In the genomic region with DNA sequence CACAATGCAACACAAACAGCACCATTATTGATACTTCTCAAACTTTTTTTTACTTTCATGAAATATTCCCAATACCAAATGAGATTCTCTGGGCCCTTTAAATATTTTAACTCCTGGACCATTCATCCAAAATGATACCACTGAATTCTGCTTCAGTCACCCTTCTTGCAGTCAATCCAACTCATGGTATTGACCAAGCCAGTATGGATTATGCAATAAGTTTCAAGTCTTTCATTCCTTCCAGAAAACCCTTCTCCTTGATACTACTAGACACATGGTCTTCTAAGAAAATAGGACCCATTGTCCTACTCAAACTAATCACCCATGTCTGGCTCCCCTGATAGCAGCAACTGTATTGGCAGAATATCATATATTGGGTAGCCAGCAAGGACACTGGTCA, we compare ENCODE assay signal across 12 cellular contexts.
"Had no signal": no experiment of that assay in that cellular context is flagged by ENCODE, and none has a peak within 500 bp of the region (broad histone marks: within the 10 kb centered on the region; RNA-seq: fewer than 3 reads in every experiment).

No MANE protein-coding gene starts in this region.

- H3K4me3 ChIP-seq: right atrium auricular region, smooth muscle cell, thyroid gland, vagina had no signal

- DNase-seq: activated CD4-positive, alpha-beta T cell treated with anti-CD3 and anti-CD28 coated beads for 4 hours; activated effector memory CD4-positive, alpha-beta T cell treated with anti-CD3 and anti-CD28 coated beads, Interleukin-2, amount 50 U/mL, for 16 hours; amniotic stem cell; left ventricle myocardium superior; thyroid gland had no signal

- H3K27me3 ChIP-seq: neutrophil, right atrium auricular region, thyroid gland, vagina had no signal

- H3K27ac ChIP-seq: neutrophil, right atrium auricular region, thyroid gland, vagina, VCaP had no signal

- H3K36me3 ChIP-seq: thyroid gland had no signal

- H3K4me2 ChIP-seq: smooth muscle cell had no signal

- ATAC-seq: activated naive CD4-positive, alpha-beta T cell treated with anti-CD3 and anti-CD28 coated beads, Interleukin-2, amount 50 U/mL, for 72 hours; left ventricle myocardium superior had no signal

- H3K27ac Mint-ChIP-seq: activated naive CD4-positive, alpha-beta T cell treated with anti-CD3 and anti-CD28 coated beads, Interleukin-2, amount 50 U/mL, for 72 hours; dendritic cell treated with granulocyte-macrophage colony-stimulating factor and Interleukin-4, amounts not matched to agents 40 ng/mL and 50 ng/mL, for 4 days had no signal

- H3K9me3 ChIP-seq: neutrophil, right atrium auricular region, thyroid gland had no signal

- H3K4me3 Mint-ChIP-seq: dendritic cell treated with granulocyte-macrophage colony-stimulating factor and Interleukin-4, amounts not matched to agents 40 ng/mL and 50 ng/mL, for 4 days had no signal
